1 cellular context compared by ENCODE assay signal in genomic region chr2:131150109-131150508, GRCh38. TPM values are rescaled to one million over a fixed set of nuclear protein-coding genes. Genes with fewer than 3 reads are reported as not detected.
"Had no signal": no experiment of that assay in that cellular context is flagged by ENCODE, and none has a peak within 500 bp of the region (broad histone marks: within the 10 kb centered on the region; RNA-seq: fewer than 3 reads in every experiment).

No MANE protein-coding gene starts in this region.

RNA-seq across cellular contexts. Expression of gene POTEE, which starts 59.2 kb away (rescaled TPM):
- total RNA-seq: GM23248 had no signal
